14 cellular contexts compared by ENCODE assay signal in genomic region chr9:96166981-96167380, GRCh38.
A peak's percentile ranks its signal among the peaks of the same experiment; 100 is the strongest.
DNase-seq lines count a peak whose midpoint lies in the region; TF ChIP-seq lines count a peak whose summit lies in the region.
"Had no signal": no experiment of that assay in that cellular context is flagged by ENCODE, and none has a peak within 500 bp of the region (broad histone marks: within the 10 kb centered on the region; RNA-seq: fewer than 3 reads in every experiment).

No MANE protein-coding gene starts in this region.

- peaks cover 54 to 71% (median 65%) of the 10 kb centered on the region in 10 experiments for H3K4me1 ChIP-seq in BLaER1 treated with 17β-estradiol and CSF1 and Interleukin-3, amounts not matched to agents 10 nM and 100 nM
- H3K4me1 ChIP-seq in osteoblast (ENCODE audit: insufficient read depth, low read length), result no peaks in the 10 kb centered on the region
- H3K4me1 ChIP-seq in endodermal cell (ENCODE audit: control insufficient read depth, insufficient read depth, low read length), result no peaks in the 10 kb centered on the region

- H3K27ac ChIP-seq in BLaER1 treated with 17β-estradiol and CSF1 and Interleukin-3, amounts not matched to agents 10 nM and 100 nM, result peak overlapping the region in 2 of 11 experiments; percentile 24 to 42; a peak in 3 of 22 replicates
- H3K27ac ChIP-seq in osteoblast (ENCODE audit: low read depth, low read length) (no peak overlapping the region), endodermal cell (ENCODE audit: low read depth, low read length) (no peak overlapping the region)

- no peaks in the 10 kb centered on the region for H3K9me3 Mint-ChIP-seq in endodermal cell
- H3K9me3 Mint-ChIP-seq: H9 had no signal

- no peak overlapping the region for H3K27ac Mint-ChIP-seq in endodermal cell
- H3K27ac Mint-ChIP-seq: CD8-positive, alpha-beta T cell; H9 had no signal

- H3K4me2 ChIP-seq in BLaER1 treated with 17β-estradiol and CSF1 and Interleukin-3, amounts not matched to agents 10 nM and 100 nM, result peak overlapping the region in 10 of 11 experiments; percentile 19 to 63 (median 39); a peak in 19 of 22 replicates
- no peak overlapping the region for H3K4me2 ChIP-seq in osteoblast (ENCODE audit: insufficient read depth, low read length)

- no peak overlapping the region for H3K4me3 Mint-ChIP-seq in endodermal cell
- H3K4me3 Mint-ChIP-seq: CD8-positive, alpha-beta T cell; H9 had no signal

- H3K27me3 Mint-ChIP-seq in endodermal cell (ENCODE audit: insufficient read depth), result peaks cover 45% of the 10 kb centered on the region

- no peak overlapping the region for H3K9ac ChIP-seq in BLaER1 treated with 17β-estradiol and CSF1 and Interleukin-3, amounts not matched to agents 10 nM and 100 nM
- H3K9ac ChIP-seq in endodermal cell (ENCODE audit: extremely low read depth, low read length, poor library complexity, severe bottlenecking), result no peak overlapping the region

- no peak for TF ChIP-seq CTCF in osteoblast (IDR thresholded peaks at IDR 0.05; ENCODE audit: extremely low read depth, low read depth, low read length)
- TF ChIP-seq CTCF in endodermal cell (conservative IDR thresholded peaks at IDR 0.05), result no peak

- H3K4me1 Mint-ChIP-seq in endodermal cell, result peaks cover 20% of the 10 kb centered on the region

- no peaks in the 10 kb centered on the region for H3K79me2 ChIP-seq in osteoblast (ENCODE audit: insufficient read depth, low read length)

- H3K36me3 ChIP-seq in BLaER1 treated with 17β-estradiol and CSF1 and Interleukin-3, amounts not matched to agents 10 nM and 100 nM, result no peaks in the 10 kb centered on the region
- H3K36me3 ChIP-seq in osteoblast (ENCODE audit: insufficient read depth, low read length) (no peaks in the 10 kb centered on the region), endodermal cell (ENCODE audit: control insufficient read depth, insufficient read depth, low read length) (no peaks in the 10 kb centered on the region)

- H4K20me1 ChIP-seq in BLaER1 treated with 17β-estradiol and CSF1 and Interleukin-3, amounts not matched to agents 10 nM and 100 nM, result no peaks in the 10 kb centered on the region
- no peaks in the 10 kb centered on the region for H4K20me1 ChIP-seq in osteoblast (ENCODE audit: insufficient read depth, low read length)

- H2AFZ ChIP-seq in osteoblast (ENCODE audit: low read length), result no peak overlapping the region

- peaks cover 0 to 7% (median 0%) of the 10 kb centered on the region in 11 experiments; a peak in 6 of 22 replicates for H3K9me3 ChIP-seq in BLaER1 treated with 17β-estradiol and CSF1 and Interleukin-3, amounts not matched to agents 10 nM and 100 nM (replicated peaks in 1 of 11)
- no peaks in the 10 kb centered on the region for H3K9me3 ChIP-seq in osteoblast (ENCODE audit: low read depth, low read length)
- H3K9me3 ChIP-seq in endodermal cell (ENCODE audit: control insufficient read depth, low read length), result no peaks in the 10 kb centered on the region

- H3K36me3 Mint-ChIP-seq in endodermal cell (ENCODE audit: low read depth), result no peaks in the 10 kb centered on the region
- H3K36me3 Mint-ChIP-seq: CD8-positive, alpha-beta T cell had no signal

- WGBS in endodermal cell (ENCODE audit: insufficient coverage in 1 of 2, insufficient read length in 1 of 2), 2 experiments, result 90 to 93% methylated on average over 13 to 15 of the region's 15 CpGs

- no peak overlapping the region for H3K4me3 ChIP-seq in BLaER1 treated with 17β-estradiol and CSF1 and Interleukin-3, amounts not matched to agents 10 nM and 100 nM
- no peak overlapping the region for H3K4me3 ChIP-seq in osteoblast (ENCODE audit: insufficient read depth, low read length)
- H3K4me3 ChIP-seq in endodermal cell (ENCODE audit: low read length), result no peak overlapping the region
- H3K4me3 ChIP-seq: GM12878 had no signal

- DNase-seq in kidney tubule cell (ENCODE audit: low spot score) (peak; percentile 11), osteoblast (ENCODE audit: insufficient read length, low spot score, missing footprints) (peak; percentile 55), endodermal cell (no peak), GM03348 (ENCODE audit: low spot score) (no peak), T-helper 1 cell (no peak)
- DNase-seq: AML-193; Calu3; CD8-positive, alpha-beta T cell; DMS79 treated with DMSO at 0.1 percent for 48 hours; GF-D8; H9; IMR-90 had no signal

- no peaks in the 10 kb centered on the region for H3K27me3 ChIP-seq in BLaER1 treated with 17β-estradiol and CSF1 and Interleukin-3, amounts not matched to agents 10 nM and 100 nM
- peaks cover 9% of the 10 kb centered on the region for H3K27me3 ChIP-seq in osteoblast (ENCODE audit: insufficient read depth, low read length)
- peaks cover 37% of the 10 kb centered on the region for H3K27me3 ChIP-seq in endodermal cell (ENCODE audit: control insufficient read depth, insufficient read depth, low read length, poor library complexity, severe bottlenecking)

Comparison
In these comparisons a context has a peak if more than half of its experiments do, and no peak if none do; other contexts are left out.
1. DNase-seq: peak in kidney tubule cell (single experiment) and osteoblast (single experiment); none in endodermal cell (single experiment), GM03348 (single experiment) and T-helper 1 cell (0 of 5).